24 cellular contexts compared by ENCODE assay signal in the genomic region with DNA sequence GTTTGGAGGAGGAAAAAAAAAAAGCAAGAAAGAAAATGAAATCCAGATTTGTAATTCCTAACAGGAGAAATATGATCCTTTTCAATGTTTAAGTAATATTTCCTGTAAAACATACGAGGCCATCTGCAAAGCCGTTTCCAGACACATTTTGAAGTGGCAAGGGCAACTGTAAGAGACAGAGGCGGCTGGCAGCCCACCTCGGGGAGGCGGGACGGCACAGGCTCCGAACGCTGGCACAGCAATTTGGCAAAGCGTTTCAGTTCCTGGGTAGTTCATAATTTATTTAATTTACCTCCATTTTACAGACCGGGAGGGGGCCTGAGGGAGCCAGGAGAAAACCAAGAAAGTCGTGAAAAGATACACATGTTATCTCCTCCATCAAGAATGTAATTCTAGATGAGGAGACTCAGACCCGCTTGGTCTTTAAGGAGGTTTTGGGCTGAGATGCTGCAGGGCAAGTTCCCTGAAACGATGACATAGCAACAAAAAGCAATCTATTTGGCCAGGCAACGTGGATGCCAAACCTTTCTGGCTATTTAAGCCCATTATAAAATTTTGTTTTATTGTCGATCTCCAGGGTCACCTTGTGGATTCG.
"Had no signal": no experiment of that assay in that cellular context is flagged by ENCODE, and none has a peak within 500 bp of the region (broad histone marks: within the 10 kb centered on the region; RNA-seq: fewer than 3 reads in every experiment).

No MANE protein-coding gene starts in this region.

- H3K27ac Mint-ChIP-seq: activated CD4-positive, alpha-beta T cell treated with anti-CD3 and anti-CD28 coated beads for 36 hours; activated naive CD8-positive, alpha-beta T cell; dendritic cell treated with granulocyte-macrophage colony-stimulating factor and Interleukin-4, amounts not matched to agents 40 ng/mL and 50 ng/mL, for 4 days; endodermal cell; naive thymus-derived CD4-positive, alpha-beta T cell had no signal

- H3K4me1 Mint-ChIP-seq: activated CD4-positive, alpha-beta T cell treated with anti-CD3 and anti-CD28 coated beads for 36 hours; naive thymus-derived CD4-positive, alpha-beta T cell had no signal

- H3K4me3 ChIP-seq: adrenal gland, ascending aorta, left ventricle myocardium inferior, lung, spleen, suprapubic skin, tibial artery had no signal

- H3K4me1 ChIP-seq: adrenal gland, ascending aorta, left ventricle myocardium inferior, spleen, tibial artery had no signal

- H3K27ac ChIP-seq: adrenal gland, ascending aorta, brain microvascular endothelial cell, left ventricle myocardium inferior, spleen, suprapubic skin, tibial artery had no signal

- H3K9me3 ChIP-seq: adrenal gland, ascending aorta, left ventricle myocardium inferior, spleen, suprapubic skin, tibial artery had no signal

- H3K27me3 ChIP-seq: ascending aorta, brain microvascular endothelial cell, suprapubic skin had no signal

- H3K9me3 Mint-ChIP-seq: dendritic cell treated with granulocyte-macrophage colony-stimulating factor and Interleukin-4, amounts not matched to agents 40 ng/mL and 50 ng/mL, for 4 days; endodermal cell had no signal

- ATAC-seq: activated CD4-positive, alpha-beta T cell treated with anti-CD3 and anti-CD28 coated beads for 36 hours; esophagus mucosa; naive thymus-derived CD4-positive, alpha-beta T cell; right cardiac atrium had no signal

- DNase-seq: activated CD4-positive, alpha-beta T cell treated with anti-CD3 and anti-CD28 coated beads for 36 hours; activated CD4-positive, alpha-beta T cell treated with anti-CD3 and anti-CD28 coated beads, Interleukin-2, amount 50 U/mL, for 48 hours; activated CD4-positive, CD25-positive, alpha-beta regulatory T cell; activated CD8-positive, alpha-beta memory T cell treated with anti-CD3 and anti-CD28 coated beads for 24 hours; activated effector memory CD4-positive, alpha-beta T cell treated with Interleukin-2 at 50 U/mL for 16 hours; activated naive CD4-positive, alpha-beta T cell treated with Interleukin-2 at 50 U/mL for 16 hours; adrenal gland; brain microvascular endothelial cell; endodermal cell; left ventricle myocardium inferior; midbrain; naive thymus-derived CD4-positive, alpha-beta T cell; occipital lobe; right cardiac atrium; spleen; stimulated activated naive CD4-positive, alpha-beta T cell; tibial artery had no signal

- H3K4me3 Mint-ChIP-seq: activated CD4-positive, alpha-beta T cell treated with anti-CD3 and anti-CD28 coated beads for 36 hours; activated naive CD8-positive, alpha-beta T cell; dendritic cell treated with granulocyte-macrophage colony-stimulating factor and Interleukin-4, amounts not matched to agents 40 ng/mL and 50 ng/mL, for 4 days; endodermal cell; naive thymus-derived CD4-positive, alpha-beta T cell; neural crest cell had no signal

- H3K36me3 Mint-ChIP-seq: activated naive CD8-positive, alpha-beta T cell; naive thymus-derived CD4-positive, alpha-beta T cell had no signal

- H3K36me3 ChIP-seq: adrenal gland, ascending aorta, brain microvascular endothelial cell, left ventricle myocardium inferior, spleen, suprapubic skin, tibial artery had no signal

- H3K27me3 Mint-ChIP-seq: activated CD4-positive, alpha-beta T cell treated with anti-CD3 and anti-CD28 coated beads for 36 hours; activated naive CD8-positive, alpha-beta T cell; dendritic cell treated with granulocyte-macrophage colony-stimulating factor and Interleukin-4, amounts not matched to agents 40 ng/mL and 50 ng/mL, for 4 days had no signal
